ENCODE assay signal across 17 cellular contexts in the genomic region with DNA sequence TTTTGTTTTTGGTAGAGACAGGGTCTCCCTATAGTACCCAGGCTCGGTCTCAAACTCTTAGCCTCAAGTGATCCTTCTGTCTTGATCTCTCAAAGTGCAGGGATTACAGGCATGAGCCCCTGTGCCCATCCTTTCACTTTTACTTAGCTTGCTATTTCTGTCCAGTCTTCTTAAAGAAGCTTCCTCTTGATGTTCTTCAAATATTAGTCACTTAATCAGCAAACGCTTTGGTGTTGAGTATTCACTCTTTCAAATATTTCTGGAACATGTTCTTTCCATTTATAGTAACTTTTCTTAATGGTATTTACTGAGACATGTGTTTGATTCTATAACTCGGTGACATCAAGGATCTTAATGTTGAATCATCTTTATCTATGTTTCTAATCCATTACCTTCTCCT.
DNase-seq lines count a peak whose midpoint lies in the region; ATAC-seq and TF ChIP-seq lines count a peak whose summit lies in the region.
"Had no signal": no experiment of that assay in that cellular context is flagged by ENCODE, and none has a peak within 500 bp of the region (broad histone marks: within the 10 kb centered on the region; RNA-seq: fewer than 3 reads in every experiment).

No MANE protein-coding gene starts in this region.

- H3K36me3 Mint-ChIP-seq in immature natural killer cell: no peaks in the 10 kb centered on the region
- H3K36me3 Mint-ChIP-seq in activated naive CD4-positive, alpha-beta T cell treated with anti-CD3 and anti-CD28 coated beads, Interleukin-2, amount 50 U/mL, for 72 hours: no peaks in the 10 kb centered on the region
- H3K36me3 Mint-ChIP-seq: IgD-negative memory B cell had no signal

- no peaks in the 10 kb centered on the region for H3K27me3 Mint-ChIP-seq in stimulated activated naive CD8-positive, alpha-beta T cell treated with anti-CD3 and anti-CD28 coated beads, Interleukin-15, amount 100 ng/mL, for 72 hours
- H3K27me3 Mint-ChIP-seq in immature natural killer cell (ENCODE audit: low read depth in 3 of 3): peaks cover 0 to 3% (median 0%) of the 10 kb centered on the region in 3 donors
- H3K27me3 Mint-ChIP-seq: CD4-positive, alpha-beta T cell had no signal

- H3K27me3 ChIP-seq in RWPE2 (ENCODE audit: insufficient read depth, poor library complexity, severe bottlenecking) (no peaks in the 10 kb centered on the region), fibroblast of lung (ENCODE audit: control insufficient read depth, insufficient read depth, low read length) (no peaks in the 10 kb centered on the region)

- H3K27ac ChIP-seq in RWPE2 (ENCODE audit: poor library complexity, severe bottlenecking) (no peak overlapping the region), fibroblast of lung (ENCODE audit: insufficient read depth, low read length) (no peak overlapping the region)

- peaks cover 7 to 10% of the 10 kb centered on the region in 2 donors for H3K9me3 Mint-ChIP-seq in stimulated activated naive CD8-positive, alpha-beta T cell treated with anti-CD3 and anti-CD28 coated beads, Interleukin-15, amount 100 ng/mL, for 72 hours
- H3K9me3 Mint-ChIP-seq in immature natural killer cell: peaks cover 5 to 46% (median 17%) of the 10 kb centered on the region in 6 donors
- peaks cover 10 to 19% of the 10 kb centered on the region in 2 donors for H3K9me3 Mint-ChIP-seq in activated naive CD4-positive, alpha-beta T cell treated with anti-CD3 and anti-CD28 coated beads, Interleukin-2, amount 50 U/mL, for 72 hours

- H3K36me3 ChIP-seq in RWPE2 (ENCODE audit: low read depth) (no peaks in the 10 kb centered on the region), fibroblast of lung (ENCODE audit: control insufficient read depth, insufficient read depth, low read length) (no peaks in the 10 kb centered on the region)

- no peak overlapping the region for H3K4me3 ChIP-seq in RWPE2 (ENCODE audit: severe bottlenecking)
- H3K4me3 ChIP-seq in fibroblast of lung (replicated peaks in 1 of 4; ENCODE audit: control extremely low read depth in 1 of 4, insufficient read depth in 1 of 4, low read depth in 3 of 4, low read length in 4 of 4): no peak overlapping the region

- no peak overlapping the region for H3K9ac ChIP-seq in fibroblast of lung (ENCODE audit: insufficient read depth, low read length)

- H3K27ac Mint-ChIP-seq in stimulated activated naive CD8-positive, alpha-beta T cell treated with anti-CD3 and anti-CD28 coated beads, Interleukin-15, amount 100 ng/mL, for 72 hours: no peak overlapping the region
- H3K27ac Mint-ChIP-seq in immature natural killer cell: no peak overlapping the region
- H3K27ac Mint-ChIP-seq in activated naive CD4-positive, alpha-beta T cell treated with anti-CD3 and anti-CD28 coated beads, Interleukin-2, amount 50 U/mL, for 72 hours: no peak overlapping the region
- H3K27ac Mint-ChIP-seq: CD4-positive, alpha-beta T cell; HFFc6; IgD-negative memory B cell had no signal

- H3K4me1 ChIP-seq in RWPE2 (ENCODE audit: insufficient read depth, poor library complexity, severe bottlenecking) (peaks cover 3% of the 10 kb centered on the region), fibroblast of lung (ENCODE audit: control insufficient read depth, extremely low read depth, insufficient read depth, low read length) (no peaks in the 10 kb centered on the region)

- H4K20me1 ChIP-seq in fibroblast of lung (ENCODE audit: control insufficient read depth, extremely low read depth, insufficient read depth, low read length): no peaks in the 10 kb centered on the region

- TF ChIP-seq CTCF in RWPE2 (IDR thresholded peaks at IDR 0.05; ENCODE audit: poor library complexity, severe bottlenecking) (no peak), fibroblast of lung (conservative IDR thresholded peaks at IDR 0.05 in 1 of 2, IDR thresholded peaks at IDR 0.05 in 1 of 2; ENCODE audit: low read depth in 1 of 2, low read length in 2 of 2) (no peak)

- no peaks in the 10 kb centered on the region for H3K79me2 ChIP-seq in fibroblast of lung (ENCODE audit: control insufficient read depth, insufficient read depth, low read length)

- DNase-seq in RWPE2 (ENCODE audit: low spot score) (no peak), fibroblast of lung (ENCODE audit: low read depth in 2 of 2) (peak in 1 of 2 donors; percentile 74), non-pigmented ciliary epithelial cell (ENCODE audit: low read depth) (peak; percentile 30), immature natural killer cell (no peak)
- no peak for DNase-seq in stimulated activated naive CD8-positive, alpha-beta T cell treated with anti-CD3 and anti-CD28 coated beads, Interleukin-15, amount 100 ng/mL, for 72 hours
- DNase-seq in stimulated activated CD4-positive, alpha-beta T cell treated with anti-CD3 and anti-CD28 coated beads, Interleukin-4, amount 100 ng/mL, for 1 hour: no peak
- DNase-seq in activated naive CD4-positive, alpha-beta T cell treated with anti-CD3 and anti-CD28 coated beads, Interleukin-2, amount 50 U/mL, for 72 hours (ENCODE audit: low spot score in 2 of 2): no peak
- DNase-seq: CD4-positive, alpha-beta T cell; EL; HFFc6; Kasumi-1; NCI-H187; NCI-H345; NCI-H526 treated with DMSO at 0.1 percent for 48 hours had no signal

- H3K4me2 ChIP-seq in fibroblast of lung (ENCODE audit: extremely low read depth, insufficient read depth, low read length): peak overlapping the region; percentile 44

- peak overlapping the region; percentile 3 for H2AFZ ChIP-seq in fibroblast of lung (ENCODE audit: low read length)

- ATAC-seq in GM18870 (IDR thresholded peaks at IDR 0.05; ENCODE audit: unreplicated experiment) (peak; percentile 51), RWPE2 (ENCODE audit: low read depth) (peak; percentile 55; the same call in 2 of the 3 replicates)
- no peak for ATAC-seq in stimulated activated naive CD8-positive, alpha-beta T cell treated with anti-CD3 and anti-CD28 coated beads, Interleukin-15, amount 100 ng/mL, for 72 hours
- ATAC-seq in activated naive CD4-positive, alpha-beta T cell treated with anti-CD3 and anti-CD28 coated beads, Interleukin-2, amount 50 U/mL, for 72 hours: no peak
- ATAC-seq: Right ventricle myocardium inferior had no signal

- H3K9me3 ChIP-seq in RWPE2 (ENCODE audit: severe bottlenecking): no peaks in the 10 kb centered on the region
- H3K9me3 ChIP-seq in fibroblast of lung (ENCODE audit: control insufficient read depth, insufficient read depth, low read depth, low read length): no peaks in the 10 kb centered on the region

- H3K4me3 Mint-ChIP-seq in stimulated activated naive CD8-positive, alpha-beta T cell treated with anti-CD3 and anti-CD28 coated beads, Interleukin-15, amount 100 ng/mL, for 72 hours: no peak overlapping the region
- no peak overlapping the region for H3K4me3 Mint-ChIP-seq in immature natural killer cell
- H3K4me3 Mint-ChIP-seq: CD4-positive, alpha-beta T cell; HFFc6; IgD-negative memory B cell had no signal

- H3K4me1 Mint-ChIP-seq in stimulated activated naive CD8-positive, alpha-beta T cell treated with anti-CD3 and anti-CD28 coated beads, Interleukin-15, amount 100 ng/mL, for 72 hours: no peaks in the 10 kb centered on the region
- H3K4me1 Mint-ChIP-seq in immature natural killer cell: no peaks in the 10 kb centered on the region
- H3K4me1 Mint-ChIP-seq: IgD-negative memory B cell had no signal

Comparison
In these comparisons a context has a peak if more than half of its experiments do, and no peak if none do; other contexts are left out.
1. ATAC-seq: peak in GM18870 (single experiment) and RWPE2 (single experiment); none in stimulated activated naive CD8-positive, alpha-beta T cell treated with anti-CD3 and anti-CD28 coated beads, Interleukin-15, amount 100 ng/mL, for 72 hours (single experiment) and activated naive CD4-positive, alpha-beta T cell treated with anti-CD3 and anti-CD28 coated beads, Interleukin-2, amount 50 U/mL, for 72 hours (0 of 2).